ENCODE assay signal across 8 cellular contexts in genomic region chr3:98022978-98023820, GRCh38. TPM values are rescaled to one million over a fixed set of nuclear protein-coding genes. Genes with fewer than 3 reads are reported as not detected.
DNase-seq lines count a peak whose midpoint lies in the region; ATAC-seq and TF ChIP-seq lines count a peak whose summit lies in the region.

No MANE protein-coding gene starts in this region.

- H3K4me1 ChIP-seq in gastroesophageal sphincter (no peaks in the 10 kb centered on the region), tibial nerve (no peaks in the 10 kb centered on the region)

- H3K9me3 Mint-ChIP-seq in osteocyte (ENCODE audit: unreplicated experiment), result no peaks in the 10 kb centered on the region

- H3K4me3 Mint-ChIP-seq in osteocyte (ENCODE audit: unreplicated experiment), result no peak overlapping the region

- H3K36me3 Mint-ChIP-seq in osteocyte (ENCODE audit: unreplicated experiment), result no peaks in the 10 kb centered on the region

- no peak overlapping the region for H3K27ac Mint-ChIP-seq in osteocyte (ENCODE audit: unreplicated experiment)

- no peaks in the 10 kb centered on the region for H3K9me3 ChIP-seq in MG63
- no peaks in the 10 kb centered on the region for H3K9me3 ChIP-seq in gastroesophageal sphincter
- H3K9me3 ChIP-seq in tibial nerve, result no peaks in the 10 kb centered on the region

- H3K36me3 ChIP-seq in MG63 (no peaks in the 10 kb centered on the region), gastroesophageal sphincter (no peaks in the 10 kb centered on the region), tibial nerve (no peaks in the 10 kb centered on the region)

- 30 to 42% methylated on average over 9 to 13 of the region's 13 CpGs for WGBS in gastroesophageal sphincter (ENCODE audit: low coverage in 1 of 2), 2 donors
- 28 to 31% methylated on average over 13 of the region's 13 CpGs for WGBS in tibial nerve, 2 donors

- peaks cover 39% of the 10 kb centered on the region for H3K27me3 Mint-ChIP-seq in osteocyte (ENCODE audit: unreplicated experiment)

- ATAC-seq in gastroesophageal sphincter, result peak; percentile 71

- peak; percentile 94 to 98 (median 94) for TF ChIP-seq CTCF in gastroesophageal sphincter (IDR thresholded peaks at IDR 0.05)
- peak; percentile 94 for TF ChIP-seq CTCF in osteocyte (IDR thresholded peaks at IDR 0.05)
- peak; percentile 83 to 98 (median 92) for TF ChIP-seq CTCF in tibial nerve (IDR thresholded peaks at IDR 0.05)

- H3K27ac ChIP-seq in gastroesophageal sphincter (no peak overlapping the region), tibial nerve (no peak overlapping the region)

- H3K4me3 ChIP-seq in MG63 (no peak overlapping the region), gastroesophageal sphincter (no peak overlapping the region), tibial nerve (no peak overlapping the region)

- DNase-seq in EH (ENCODE audit: low read depth), result peak; percentile 68
- peak; percentile 61 for DNase-seq in H4 (ENCODE audit: low spot score)
- peak; percentile 70 for DNase-seq in MG63
- peak; percentile 80 for DNase-seq in SK-MEL-5 (ENCODE audit: low read depth, low spot score)
- peak; percentile 95 for DNase-seq in activated gamma-delta T cell treated with Interleukin-2 at 50 U/mL for 16 hours
- peak; percentile 94 for DNase-seq in osteocyte (ENCODE audit: extremely low spot score, unreplicated experiment)
- DNase-seq in tibial nerve (ENCODE audit: low spot score in 2 of 2), result peak; percentile 96 to 99

- H3K27me3 ChIP-seq in MG63 (no peaks in the 10 kb centered on the region; the same call in 1 of the 2 replicates), gastroesophageal sphincter (peaks cover 5% of the 10 kb centered on the region), tibial nerve (no peaks in the 10 kb centered on the region)

- no peak for TF ChIP-seq EP300 in gastroesophageal sphincter (IDR thresholded peaks at IDR 0.05)
- TF ChIP-seq EP300 in tibial nerve (IDR thresholded peaks at IDR 0.05), result no peak

- no peaks in the 10 kb centered on the region for H3K4me1 Mint-ChIP-seq in osteocyte (ENCODE audit: unreplicated experiment)

- TF ChIP-seq POLR2A in gastroesophageal sphincter (IDR thresholded peaks at IDR 0.05) (no peak), tibial nerve (IDR thresholded peaks at IDR 0.05) (no peak)

- in situ Hi-C loops in SK-MEL-5 (cut with HindIII; ENCODE audit: low pct_unique_long_range_greater_than_20kb, low sequenced_read_pairs), result loop anchor here (25.0 kb wide), 1 partner anchor 236 kb away; no protein-coding TSS in a partner anchor

RNA-seq across cellular contexts. Expression of gene GABRR3, which starts 11.9 kb away (rescaled TPM):
- total RNA-seq in H4 (2014; rRNA removed; shearing (Covaris generic)), result not detected in 2 replicates
- not detected in 2 replicates for total RNA-seq in MG63 (2014; rRNA removed; shearing (Covaris generic); ENCODE audit: low replicate concordance)
- not detected in 2 replicates for total RNA-seq in SK-MEL-5 (2014; rRNA removed; shearing (Covaris generic))
- polyA plus RNA-seq in SK-MEL-5 (2015; cell fraction: cytosol; rRNA removed), result not detected in 2 replicates
- polyA plus RNA-seq in SK-MEL-5 (2015; cell fraction: nucleus; rRNA removed), result not detected in 2 replicates
- total RNA-seq in gastroesophageal sphincter (not detected), osteocyte (not detected in 2 replicates), tibial nerve (not detected)

RNA-seq across cellular contexts. Expression of gene RIOX2, which starts 51.0 kb away (rescaled TPM):
- total RNA-seq in H4 (2014; rRNA removed; shearing (Covaris generic)), result 25.3 and 32.6 TPM in 2 replicates
- 72.3 and 76.2 TPM in 2 replicates for total RNA-seq in MG63 (2014; rRNA removed; shearing (Covaris generic); ENCODE audit: low replicate concordance)
- 45.9 and 47.8 TPM in 2 replicates for total RNA-seq in SK-MEL-5 (2014; rRNA removed; shearing (Covaris generic))
- polyA plus RNA-seq in SK-MEL-5 (2015; cell fraction: cytosol; rRNA removed), result 25.7 and 28.3 TPM in 2 replicates
- 60.8 and 89.1 TPM in 2 replicates for polyA plus RNA-seq in SK-MEL-5 (2015; cell fraction: nucleus; rRNA removed)
- total RNA-seq in gastroesophageal sphincter (10 to 100 TPM; 22.3 to 32.0 (median 24.4) TPM), osteocyte (24.0 and 25.4 TPM in 2 replicates), tibial nerve (10 to 100 TPM; 24.9 to 27.0 (median 26.8) TPM)
